Comparison of ENCODE assay signal across 8 cellular contexts in genomic region chr5:108521841-108522506, GRCh38.
DNase-seq lines count a peak whose midpoint lies in the region; ATAC-seq and TF ChIP-seq lines count a peak whose summit lies in the region.

No MANE protein-coding gene starts in this region.

- DNase-seq in NCI-H524 (lab: John Stamatoyannopoulos, UW) (peak; percentile 36 to 62), NCI-H524 treated with DMSO at 0.1 percent for 48 hours (lab: John Stamatoyannopoulos, UW) (no peak), HT-29 (ENCODE audit: low spot score) (peak; percentile 76), Panc1 (ENCODE audit: low read depth, low spot score) (peak; percentile 45), mesothelial cell of epicardium (ENCODE audit: low spot score in 2 of 2, unreplicated experiment in 2 of 2) (no peak), KG1 (lab: John Stamatoyannopoulos, UW) (no peak)
- DNase-seq in effector memory CD8-positive, alpha-beta T cell, result peak; percentile 3 to 21 (median 11)

- BruUV-seq in Panc1 (replicated peaks; lab: Mats Ljungman, UMichigan), result no TSS peak

- H3K36me3 ChIP-seq in Panc1 (ENCODE audit: control insufficient read depth, insufficient read depth, low read length), result no peaks in the 10 kb centered on the region

- CTCF ChIA-PET in Panc1 (lab: Charles Lee), result no interaction called here

- POLR2A ChIA-PET in Panc1 (lab: Charles Lee), result no interaction called here

- H3K27me3 ChIP-seq in Panc1 (ENCODE audit: control insufficient read depth, insufficient read depth, low read length), result no peaks in the 10 kb centered on the region

- no peak overlapping the region for H3K4me3 Mint-ChIP-seq in effector memory CD8-positive, alpha-beta T cell
- no peak overlapping the region for H3K4me3 Mint-ChIP-seq in mesothelial cell of epicardium

- H3K36me3 Mint-ChIP-seq in effector memory CD8-positive, alpha-beta T cell (ENCODE audit: insufficient read depth), result no peaks in the 10 kb centered on the region
- peaks cover 6% of the 10 kb centered on the region for H3K36me3 Mint-ChIP-seq in mesothelial cell of epicardium

- no peaks in the 10 kb centered on the region for H3K4me1 ChIP-seq in Panc1 (ENCODE audit: control insufficient read depth, insufficient read depth, low read length)

- H3K9me3 ChIP-seq in Panc1 (ENCODE audit: control insufficient read depth, insufficient read depth, low read depth, low read length), result no peaks in the 10 kb centered on the region

- peaks cover 5 to 7% of the 10 kb centered on the region in 2 donors for H3K9me3 Mint-ChIP-seq in effector memory CD8-positive, alpha-beta T cell
- peaks cover 13% of the 10 kb centered on the region for H3K9me3 Mint-ChIP-seq in mesothelial cell of epicardium

- no peak overlapping the region for H3K27ac ChIP-seq in Panc1 (ENCODE audit: low read length)

- intact Hi-C loops in Panc1 (cut with micrococcal nuclease; ENCODE audit: unreplicated experiment), result loop anchor here (5.0 kb wide), 1 partner anchor 95 kb away; no protein-coding TSS in a partner anchor

- no peak overlapping the region for H3K27ac Mint-ChIP-seq in effector memory CD8-positive, alpha-beta T cell
- no peak overlapping the region for H3K27ac Mint-ChIP-seq in mesothelial cell of epicardium

- H3K4me3 ChIP-seq in Panc1 (ENCODE audit: low read depth in 2 of 2, low read length in 2 of 2), result no peak overlapping the region

- in situ Hi-C loops in Panc1 (cut with HindIII; ENCODE audit: low pct_unique_long_range_greater_than_20kb, low sequenced_read_pairs), result no loop called here

- H3K4me1 Mint-ChIP-seq in effector memory CD8-positive, alpha-beta T cell (ENCODE audit: low read depth in 2 of 2), result no peaks in the 10 kb centered on the region
- H3K4me1 Mint-ChIP-seq in mesothelial cell of epicardium, result peaks cover 2% of the 10 kb centered on the region

- ATAC-seq in GM21528 (IDR thresholded peaks at IDR 0.05; ENCODE audit: low FRiP score, unreplicated experiment), result peak; percentile 62
- ATAC-seq in Panc1, result peak; percentile 87
- ATAC-seq in effector memory CD8-positive, alpha-beta T cell (replicated peaks), result peak; percentile 60

- peak; percentile 73 for TF ChIP-seq CTCF in Panc1 (IDR thresholded peaks at IDR 0.05)
- peak; percentile 54 for TF ChIP-seq CTCF in mesothelial cell of epicardium (IDR thresholded peaks at IDR 0.05; ENCODE audit: unreplicated experiment)

- H3K27me3 Mint-ChIP-seq in effector memory CD8-positive, alpha-beta T cell, result peaks cover 34 to 39% of the 10 kb centered on the region in 2 donors
- peaks cover 10% of the 10 kb centered on the region for H3K27me3 Mint-ChIP-seq in mesothelial cell of epicardium (ENCODE audit: low read depth)

Comparison
In these comparisons a context has a peak if more than half of its experiments do, and no peak if none do; other contexts are left out.
1. DNase-seq: peak in NCI-H524 (2 of 2), HT-29 (single experiment), Panc1 (single experiment) and effector memory CD8-positive, alpha-beta T cell (3 of 3); none in NCI-H524 treated with DMSO at 0.1 percent for 48 hours (single experiment), mesothelial cell of epicardium (0 of 2) and KG1 (single experiment).
2. Peak in every context shown above with its lines, with median percentiles within 50 percentile points of each other: ATAC-seq.